17 cellular contexts compared by ENCODE assay signal in genomic region chr10:101258179-101258885, GRCh38. TPM values are rescaled to one million over a fixed set of nuclear protein-coding genes. Genes with fewer than 3 reads are reported as not detected.
DNase-seq lines count a peak whose midpoint lies in the region; ATAC-seq and TF ChIP-seq lines count a peak whose summit lies in the region.
"Had no signal": no experiment of that assay in that cellular context is flagged by ENCODE, and none has a peak within 500 bp of the region (broad histone marks: within the 10 kb centered on the region; RNA-seq: fewer than 3 reads in every experiment).

No MANE protein-coding gene starts in this region.

- H2BK5ac ChIP-seq in H9 (ENCODE audit: insufficient read length, low read length): no peak overlapping the region

- H4K91ac ChIP-seq in H9 (ENCODE audit: insufficient read length, low read depth, low read length): no peak overlapping the region

- H3K18ac ChIP-seq in H9 (ENCODE audit: insufficient read length, low read depth, low read length): no peak overlapping the region

- H3K79me1 ChIP-seq in H9 (ENCODE audit: insufficient read depth, low read depth, low read length, poor library complexity, severe bottlenecking): no peaks in the 10 kb centered on the region

- peaks cover 5% of the 10 kb centered on the region; the same call in 1 of the 2 replicates for H3K4me1 ChIP-seq in H9 (ENCODE audit: insufficient read depth, low read length)
- no peaks in the 10 kb centered on the region for H3K4me1 ChIP-seq in aorta (ENCODE audit: control insufficient read depth in 1 of 2, insufficient read depth in 2 of 2, low read length in 2 of 2)
- H3K4me1 ChIP-seq: lower lobe of right lung had no signal

- DNase-seq in CMK (ENCODE audit: low read depth): peak; percentile 60
- DNase-seq in H9: peak; percentile 64
- peak; percentile 33 for DNase-seq in NCI-H226
- DNase-seq in dermis blood vessel endothelial cell: peak; percentile 20
- no peak for DNase-seq in stimulated activated CD4-positive, alpha-beta T cell treated with anti-CD3 and anti-CD28 coated beads, Interleukin-2, amount 100 ng/mL, for 24 hours
- no peak for DNase-seq in NCI-H510A (lab: John Stamatoyannopoulos, UW)
- DNase-seq in medulla oblongata (ENCODE audit: extremely low spot score): no peak
- no peak for DNase-seq in aorta
- DNase-seq: hippocampal formation, lower lobe of right lung, NCI-H345, T1000 had no signal

- no peak overlapping the region for H2BK20ac ChIP-seq in H9 (ENCODE audit: low read depth, low read length, poor library complexity, severe bottlenecking)

- no peak overlapping the region for H3K14ac ChIP-seq in H9 (ENCODE audit: insufficient read depth, low read length)

- H3K9ac ChIP-seq in H9 (ENCODE audit: extremely low read depth, insufficient read length, low read length): no peak overlapping the region

- no peak overlapping the region for H2AFZ ChIP-seq in H9 (ENCODE audit: low read length)

- no peak overlapping the region for H2AK5ac ChIP-seq in H9 (ENCODE audit: insufficient read length, low read length)

- no peaks in the 10 kb centered on the region for H3K36me3 ChIP-seq in aorta (ENCODE audit: control insufficient read depth in 1 of 2, insufficient read depth in 2 of 2, low read length in 1 of 2)
- H3K36me3 ChIP-seq: lower lobe of right lung had no signal

- no peaks in the 10 kb centered on the region for H3K79me2 ChIP-seq in H9 (ENCODE audit: insufficient read depth, low read length)

- H3K4me1 Mint-ChIP-seq in H9: peaks cover 32 to 46% of the 10 kb centered on the region in 2 experiments
- H3K4me1 Mint-ChIP-seq: CD4-positive, CD25-positive, alpha-beta regulatory T cell had no signal

- H3K4me3 Mint-ChIP-seq in H9: no peak overlapping the region
- H3K4me3 Mint-ChIP-seq: activated naive CD8-positive, alpha-beta T cell; CD4-positive, CD25-positive, alpha-beta regulatory T cell had no signal

- H2BK12ac ChIP-seq in H9 (ENCODE audit: insufficient read length, low read depth, low read length): no peak overlapping the region

- H3K56ac ChIP-seq in H9 (ENCODE audit: insufficient read length, low read depth, low read length): no peak overlapping the region

- H4K5ac ChIP-seq in H9 (ENCODE audit: insufficient read length, low read depth, low read length): no peak overlapping the region

- TF ChIP-seq CTCF in H9 (conservative IDR thresholded peaks at IDR 0.05): no peak

- no peak overlapping the region for H2BK15ac ChIP-seq in H9 (ENCODE audit: low read depth, low read length)

- H2BK120ac ChIP-seq in H9 (ENCODE audit: low read depth, low read length, poor library complexity, severe bottlenecking): no peak overlapping the region

- intact Hi-C loops in aorta (cut with DNase I): no loop called here

- no peaks in the 10 kb centered on the region for H3K36me3 Mint-ChIP-seq in H9 (ENCODE audit: insufficient read depth in 1 of 3, low read depth in 3 of 3)
- H3K36me3 Mint-ChIP-seq: activated naive CD8-positive, alpha-beta T cell; CD4-positive, CD25-positive, alpha-beta regulatory T cell had no signal

- peaks cover 71% of the 10 kb centered on the region for H3K27me3 Mint-ChIP-seq in H9 (ENCODE audit: low read depth)

- H3K9me3 ChIP-seq in H9 (ENCODE audit: control insufficient read depth, low read depth, low read length): no peaks in the 10 kb centered on the region
- H3K9me3 ChIP-seq in aorta (ENCODE audit: control insufficient read depth, low read length): peaks cover 6% of the 10 kb centered on the region

- no CpG with 5 or more reads among the region's 4 CpGs for WGBS in H9 (ENCODE audit: extremely low coverage, insufficient read length, low lambda C conversion rate)
- 86 to 91% methylated on average over 4 of the region's 4 CpGs for WGBS in aorta, 2 donors

- H3K4ac ChIP-seq in H9 (ENCODE audit: low read depth, low read length): no peak overlapping the region

- no peak for ATAC-seq in aorta (ENCODE audit: low FRiP score)
- ATAC-seq: esophagus mucosa, lower lobe of right lung had no signal

- H3K23ac ChIP-seq in H9 (ENCODE audit: insufficient read length, low read depth, low read length): no peak overlapping the region

- no peak overlapping the region for H4K8ac ChIP-seq in H9 (replicated peaks; ENCODE audit: insufficient read length, low read depth, low read length)

- H3K27ac Mint-ChIP-seq in H9: no peak overlapping the region
- H3K27ac Mint-ChIP-seq: activated naive CD8-positive, alpha-beta T cell had no signal

- H3T11ph ChIP-seq in H9 (ENCODE audit: low read length): no peak overlapping the region

- no peaks in the 10 kb centered on the region for H3K23me2 ChIP-seq in H9 (ENCODE audit: insufficient read length, low read depth, low read length, poor library complexity, severe bottlenecking)

- H4K20me1 ChIP-seq in H9 (ENCODE audit: control insufficient read depth, insufficient read depth, insufficient read length): no peaks in the 10 kb centered on the region

- no peak overlapping the region for H3K27ac ChIP-seq in H9 (ENCODE audit: insufficient read length, low read depth, low read length)
- H3K27ac ChIP-seq in aorta (ENCODE audit: low read depth in 1 of 2, low read length in 2 of 2): no peak overlapping the region
- H3K27ac ChIP-seq: lower lobe of right lung, skin epidermis had no signal

- H3K9me3 Mint-ChIP-seq in H9: no peaks in the 10 kb centered on the region; a peak in 2 of 5 replicates

- no peak overlapping the region for H3K4me3 ChIP-seq in aorta (ENCODE audit: low read length in 2 of 2)
- H3K4me3 ChIP-seq: lower lobe of right lung, skin epidermis had no signal

- H3K4me2 ChIP-seq in H9 (ENCODE audit: insufficient read depth, insufficient read length, low read length): no peak overlapping the region

- H3K27me3 ChIP-seq in H9 (ENCODE audit: insufficient read depth, low read length): no peaks in the 10 kb centered on the region; the same call in 1 of the 2 replicates
- H3K27me3 ChIP-seq in aorta (ENCODE audit: control insufficient read depth in 1 of 2, insufficient read depth in 2 of 2, low read length in 1 of 2): no peaks in the 10 kb centered on the region

RNA-seq across cellular contexts. Expression of gene LBX1, which starts 29.1 kb away (rescaled TPM):
- total RNA-seq in H9 (2021) (not detected in 2 replicates), dermis blood vessel endothelial cell (not detected in 2 replicates), aorta (not detected)
- polyA plus RNA-seq in aorta: not detected
- total RNA-seq: CD4-positive, CD25-positive, alpha-beta regulatory T cell; chondrocyte; esophagus mucosa; lower lobe of right lung had no signal
- polyA plus RNA-seq: CD4-positive, CD25-positive, alpha-beta regulatory T cell had no signal

Comparison
In these comparisons a context has a peak if more than half of its experiments do, and no peak if none do; other contexts are left out.
1. DNase-seq: peak in CMK (single experiment), H9 (single experiment), NCI-H226 (single experiment) and dermis blood vessel endothelial cell (single experiment); none in stimulated activated CD4-positive, alpha-beta T cell treated with anti-CD3 and anti-CD28 coated beads, Interleukin-2, amount 100 ng/mL, for 24 hours (0 of 2), NCI-H510A (single experiment), medulla oblongata (single experiment) and aorta (0 of 2).